ENCODE assay signal across 29 cellular contexts in genomic region chr1:155033524-155033923, GRCh38. TPM values are rescaled to one million over a fixed set of nuclear protein-coding genes. Genes with fewer than 3 reads are reported as not detected.
"Had no signal": no experiment of that assay in that cellular context is flagged by ENCODE, and none has a peak within 500 bp of the region (broad histone marks: within the 10 kb centered on the region; RNA-seq: fewer than 3 reads in every experiment).

DCST1 (plus strand) TSS chr1:155033824; CDS start chr1:155034037, 213 bp downstream.
DCST2 (minus strand) TSS chr1:155033781; CDS start chr1:155033701, 80 bp downstream.

- H3K36me3 Mint-ChIP-seq: naive thymus-derived CD8-positive, alpha-beta T cell; stimulated activated naive B cell treated with anti-CD40 and anti-IgM and Interleukin-4, amounts not matched to agents 10 μg/mL and 1 μg/mL and 100 μg/mL, for 72 hours had no signal

- H3K27ac Mint-ChIP-seq: nephron progenitor cell; stimulated activated naive B cell treated with anti-CD40 and anti-IgM and Interleukin-4, amounts not matched to agents 10 μg/mL and 1 μg/mL and 100 μg/mL, for 72 hours; stimulated activated naive CD8-positive, alpha-beta T cell treated with anti-CD3 and anti-CD28 coated beads, Interleukin-15, Interleukin-2, amounts not matched to agents 100 ng/mL and 50 ng/mL, for 24 hours had no signal

- ATAC-seq: esophagus mucosa; gastrocnemius medialis; left cardiac atrium; left lung; naive thymus-derived CD8-positive, alpha-beta T cell; psoas muscle; right cardiac atrium; stimulated activated naive B cell treated with anti-CD40 and anti-IgM and Interleukin-4, amounts not matched to agents 10 μg/mL and 1 μg/mL and 100 μg/mL, for 72 hours; upper lobe of right lung had no signal

- H3K27ac ChIP-seq: coronary artery, epithelial cell of prostate, gastrocnemius medialis, left lung, psoas muscle, sigmoid colon, thoracic aorta, tibial nerve, upper lobe of right lung, uterus had no signal

- DNase-seq: foreskin fibroblast; gastrocnemius medialis; head of caudate nucleus; left cardiac atrium; naive thymus-derived CD8-positive, alpha-beta T cell; nephron progenitor cell; sigmoid colon; stimulated activated CD4-positive, alpha-beta T cell treated with anti-CD3 and anti-CD28 coated beads, Interleukin-4, amount 100 ng/mL, for 4 hours; stimulated activated naive B cell treated with anti-CD40 and anti-IgM and Interleukin-4, amounts not matched to agents 10 μg/mL and 1 μg/mL and 100 μg/mL, for 72 hours; upper lobe of right lung; uterus had no signal

- H3K27me3 ChIP-seq: gastrocnemius medialis, left lung, sigmoid colon, tibial nerve, upper lobe of right lung, uterus had no signal

- H3K27me3 Mint-ChIP-seq: stimulated activated naive CD8-positive, alpha-beta T cell treated with anti-CD3 and anti-CD28 coated beads, Interleukin-15, Interleukin-2, amounts not matched to agents 100 ng/mL and 50 ng/mL, for 24 hours had no signal

- H3K9me3 Mint-ChIP-seq: naive thymus-derived CD8-positive, alpha-beta T cell; nephron progenitor cell; stimulated activated naive B cell treated with anti-CD40 and anti-IgM and Interleukin-4, amounts not matched to agents 10 μg/mL and 1 μg/mL and 100 μg/mL, for 72 hours; stimulated activated naive CD8-positive, alpha-beta T cell treated with anti-CD3 and anti-CD28 coated beads, Interleukin-15, Interleukin-2, amounts not matched to agents 100 ng/mL and 50 ng/mL, for 24 hours had no signal

- H3K4me1 Mint-ChIP-seq: stimulated activated naive B cell treated with anti-CD40 and anti-IgM and Interleukin-4, amounts not matched to agents 10 μg/mL and 1 μg/mL and 100 μg/mL, for 72 hours had no signal

- H3K9me3 ChIP-seq: gastrocnemius medialis, left lung, psoas muscle, sigmoid colon, thoracic aorta, tibial nerve, upper lobe of right lung, uterus had no signal

- H3K4me3 Mint-ChIP-seq: naive thymus-derived CD8-positive, alpha-beta T cell; nephron progenitor cell; stimulated activated naive B cell treated with anti-CD40 and anti-IgM and Interleukin-4, amounts not matched to agents 10 μg/mL and 1 μg/mL and 100 μg/mL, for 72 hours; stimulated activated naive CD8-positive, alpha-beta T cell treated with anti-CD3 and anti-CD28 coated beads, Interleukin-15, Interleukin-2, amounts not matched to agents 100 ng/mL and 50 ng/mL, for 24 hours had no signal

- H3K36me3 ChIP-seq: gastrocnemius medialis, left lung, sigmoid colon, thoracic aorta, tibial nerve, upper lobe of right lung, uterus had no signal

- H3K4me1 ChIP-seq: psoas muscle, uterus had no signal

- H3K4me3 ChIP-seq: coronary artery, gastrocnemius medialis, left lung, psoas muscle, sigmoid colon, thoracic aorta, tibial nerve, upper lobe of right lung, uterus had no signal

RNA-seq across cellular contexts. Expression of gene DCST1, which starts in this region (rescaled TPM):
- total RNA-seq: dermis microvascular lymphatic vessel endothelial cell; glomerular endothelial cell; kidney epithelial cell; left cardiac atrium; left lung; lung microvascular endothelial cell; mesenteric fat pad; myocyte; naive thymus-derived CD8-positive, alpha-beta T cell; osteocyte; renal cortical epithelial cell; right cardiac atrium; skeletal muscle tissue; thoracic aorta; upper lobe of right lung had no signal
- polyA plus RNA-seq: naive thymus-derived CD8-positive, alpha-beta T cell; psoas muscle; right cardiac atrium had no signal

RNA-seq across cellular contexts. Expression of gene DCST2, which starts in this region (rescaled TPM):
- total RNA-seq: gastrocnemius medialis, kidney epithelial cell, myocyte, skeletal muscle tissue had no signal
- polyA plus RNA-seq: naive thymus-derived CD8-positive, alpha-beta T cell had no signal
